In genomic region chr5:14475013-14475412, GRCh38 we compare ENCODE assay signal across 19 cellular contexts.
DNase-seq lines count a peak whose midpoint lies in the region; ATAC-seq and TF ChIP-seq lines count a peak whose summit lies in the region.
"Had no signal": no experiment of that assay in that cellular context is flagged by ENCODE, and none has a peak within 500 bp of the region (broad histone marks: within the 10 kb centered on the region; RNA-seq: fewer than 3 reads in every experiment).

No MANE protein-coding gene starts in this region.

- H3K9me3 ChIP-seq in IMR-90 (ENCODE audit: control insufficient read depth, insufficient read depth, low read length) (no peaks in the 10 kb centered on the region), mammary epithelial cell (replicated peaks; ENCODE audit: insufficient read depth, low read length) (no peaks in the 10 kb centered on the region), smooth muscle cell (replicated peaks; ENCODE audit: low read depth) (no peaks in the 10 kb centered on the region), esophagus squamous epithelium (no peaks in the 10 kb centered on the region)
- H3K9me3 ChIP-seq: BE2C, MG63, SJSA1 had no signal

- H2AK9ac ChIP-seq in IMR-90 (replicated peaks; ENCODE audit: low read depth, low read length, poor library complexity), result no peak overlapping the region

- H3F3A ChIP-seq in smooth muscle cell (ENCODE audit: low read depth), result no peaks in the 10 kb centered on the region

- H3K9ac ChIP-seq in IMR-90 (ENCODE audit: low read depth, low read length) (no peak overlapping the region), mammary epithelial cell (ENCODE audit: insufficient read depth, low read length) (no peak overlapping the region), smooth muscle cell (ENCODE audit: low read depth) (no peak overlapping the region)
- H3K9ac ChIP-seq: KMS-11 had no signal

- in situ Hi-C loops in IMR-90 (cut with MboI; ENCODE audit: low sequenced_read_pairs) (no loop called here), mammary epithelial cell (cut with MboI; ENCODE audit: low sequenced_read_pairs in 2 of 2) (no loop called here)

- H3K36me3 ChIP-seq in IMR-90 (ENCODE audit: control insufficient read depth, insufficient read depth, low read length) (peaks cover 68% of the 10 kb centered on the region), mammary epithelial cell (ENCODE audit: insufficient read depth, low read length) (peaks cover 46% of the 10 kb centered on the region), smooth muscle cell (ENCODE audit: low read depth) (peaks cover 27% of the 10 kb centered on the region), esophagus squamous epithelium (peaks cover 4 to 87% (median 12%) of the 10 kb centered on the region in 3 donors)

- no peak overlapping the region for H3K4me3 ChIP-seq in IMR-90 (ENCODE audit: insufficient read depth, low read depth, low read length)
- H3K4me3 ChIP-seq in mammary epithelial cell (replicated peaks in 1 of 3; ENCODE audit: insufficient read depth in 1 of 3, low read depth in 2 of 3, low read length in 3 of 3), result no peak overlapping the region
- no peak overlapping the region for H3K4me3 ChIP-seq in smooth muscle cell
- no peak overlapping the region for H3K4me3 ChIP-seq in esophagus squamous epithelium
- H3K4me3 ChIP-seq: MG63, SJSA1 had no signal

- no peak overlapping the region for H3K56ac ChIP-seq in IMR-90 (ENCODE audit: extremely low read depth, insufficient read depth, low read length)

- peak; percentile 6; the same call in 1 of the 2 replicates for ATAC-seq in IMR-90 (ENCODE audit: low read depth)
- no peak for ATAC-seq in GM18870 (IDR thresholded peaks at IDR 0.05; ENCODE audit: unreplicated experiment)

- intact Hi-C loops in IMR-90 (cut with micrococcal nuclease), result no loop called here
- intact Hi-C loops in mammary epithelial cell (cut with micrococcal nuclease), result loop anchor here (1.0 to 10.0 kb wide), 2 partner anchors 55 to 170 kb away; no protein-coding TSS in a partner anchor
- intact Hi-C loops in esophagus squamous epithelium (cut with DNase I), result no loop called here

- dilution Hi-C loops in IMR-90 (cut with HindIII; ENCODE audit: low sequenced_read_pairs, unreplicated experiment) (no loop called here), mammary epithelial cell (cut with HindIII; ENCODE audit: low sequenced_read_pairs) (no loop called here)

- peaks cover 55 to 79% of the 10 kb centered on the region in 2 experiments for H3K79me1 ChIP-seq in IMR-90 (ENCODE audit: low read depth in 1 of 2, low read length in 2 of 2)

- H3K27me3 ChIP-seq in IMR-90 (ENCODE audit: control insufficient read depth, insufficient read depth, low read length) (no peaks in the 10 kb centered on the region), mammary epithelial cell (ENCODE audit: insufficient read depth, low read length) (no peaks in the 10 kb centered on the region), smooth muscle cell (ENCODE audit: low read depth) (no peaks in the 10 kb centered on the region), esophagus squamous epithelium (no peaks in the 10 kb centered on the region)
- H3K27me3 ChIP-seq: BE2C, MG63, SJSA1 had no signal

- no peak overlapping the region for H3K18ac ChIP-seq in IMR-90 (ENCODE audit: low read depth, low read length)

- no peak overlapping the region for H4K8ac ChIP-seq in IMR-90 (ENCODE audit: low read depth in 2 of 2, low read length in 2 of 2)

- H3K4me2 ChIP-seq in IMR-90 (ENCODE audit: low read depth, low read length) (no peak overlapping the region), mammary epithelial cell (ENCODE audit: insufficient read depth, low read depth, low read length) (no peak overlapping the region), smooth muscle cell (no peak overlapping the region)
- H3K4me2 ChIP-seq: KMS-11 had no signal

- no peak overlapping the region for H4K91ac ChIP-seq in IMR-90 (ENCODE audit: insufficient read depth, low read depth, low read length)

- no peak for TF ChIP-seq POLR2A in IMR-90 (IDR thresholded peaks at IDR 0.05; ENCODE audit: low read depth, low read length)
- no peak for TF ChIP-seq POLR2A in esophagus squamous epithelium (IDR thresholded peaks at IDR 0.05)

- peaks cover 52% of the 10 kb centered on the region; the same call in 1 of the 2 replicates for H4K20me1 ChIP-seq in IMR-90 (ENCODE audit: insufficient read depth, low read length)
- no peaks in the 10 kb centered on the region for H4K20me1 ChIP-seq in mammary epithelial cell (ENCODE audit: insufficient read depth, low read length)
- H4K20me1 ChIP-seq in smooth muscle cell (ENCODE audit: low read depth), result no peaks in the 10 kb centered on the region

- no peak overlapping the region; the same call in 1 of the 2 replicates for H3K4ac ChIP-seq in IMR-90 (ENCODE audit: low read depth, low read length)

- H4K5ac ChIP-seq in IMR-90 (ENCODE audit: low read depth, low read length), result no peak overlapping the region

- H3K79me2 ChIP-seq in mammary epithelial cell (ENCODE audit: insufficient read depth, low read length) (no peaks in the 10 kb centered on the region), smooth muscle cell (ENCODE audit: low read depth) (no peaks in the 10 kb centered on the region)

- BruUV-seq in IMR-90 (replicated peaks; lab: Mats Ljungman, UMichigan), result no TSS peak
- BruUV-seq in mammary epithelial cell (replicated peaks; lab: Mats Ljungman, UMichigan), result no TSS peak

- TF ChIP-seq RAD21 in IMR-90 (IDR thresholded peaks at IDR 0.05; ENCODE audit: low read length), result no peak

- H2BK20ac ChIP-seq in IMR-90 (ENCODE audit: low read depth, low read length), result no peak overlapping the region

- H2BK5ac ChIP-seq in IMR-90 (ENCODE audit: low read depth, low read length, poor library complexity, severe bottlenecking), result no peak overlapping the region

- no peak overlapping the region for H3K14ac ChIP-seq in IMR-90 (replicated peaks; ENCODE audit: low read depth, low read length)

- H2AFZ ChIP-seq in IMR-90 (replicated peaks; ENCODE audit: low read length, poor library complexity), result no peak overlapping the region
- H2AFZ ChIP-seq in mammary epithelial cell (ENCODE audit: low read depth, low read length), result no peak overlapping the region
- no peak overlapping the region for H2AFZ ChIP-seq in smooth muscle cell (ENCODE audit: low read depth)

- POLR2A ChIA-PET in IMR-90 (lab: Charles Lee; ENCODE audit: unreplicated experiment), result no interaction called here

- H2BK15ac ChIP-seq in IMR-90 (ENCODE audit: low read depth, low read length), result no peak overlapping the region

- peaks cover 5% of the 10 kb centered on the region for H3K4me1 ChIP-seq in IMR-90 (ENCODE audit: control insufficient read depth, insufficient read depth, low read length)
- H3K4me1 ChIP-seq in mammary epithelial cell (ENCODE audit: insufficient read depth, low read length), result peaks cover 34% of the 10 kb centered on the region
- H3K4me1 ChIP-seq in smooth muscle cell (ENCODE audit: low read depth), result peaks cover 8% of the 10 kb centered on the region
- H3K4me1 ChIP-seq in esophagus squamous epithelium, result no peaks in the 10 kb centered on the region

- TF ChIP-seq CTCF in IMR-90 (conservative IDR thresholded peaks at IDR 0.05; ENCODE audit: low read depth, low read length) (no peak), mammary epithelial cell (conservative IDR thresholded peaks at IDR 0.05 in 1 of 2, IDR thresholded peaks at IDR 0.05 in 1 of 2; ENCODE audit: extremely low read depth in 1 of 2, insufficient read depth in 1 of 2, low read depth in 1 of 2, low read length in 2 of 2) (no peak), smooth muscle cell (IDR thresholded peaks at IDR 0.05; ENCODE audit: borderline replicate concordance, insufficient read depth, poor library complexity, severe bottlenecking) (no peak), esophagus squamous epithelium (IDR thresholded peaks at IDR 0.05) (no peak)

- H3K27ac ChIP-seq in IMR-90 (ENCODE audit: insufficient read depth, low read length), result no peak overlapping the region
- peak overlapping the region; percentile 71 for H3K27ac ChIP-seq in mammary epithelial cell (ENCODE audit: insufficient read depth, low read depth, low read length)
- H3K27ac ChIP-seq in smooth muscle cell (ENCODE audit: low read depth), result peak overlapping the region; percentile 77
- H3K27ac ChIP-seq in esophagus squamous epithelium, result no peak overlapping the region
- H3K27ac ChIP-seq: KMS-11, SJSA1 had no signal

- peaks cover 20% of the 10 kb centered on the region for H3K9me1 ChIP-seq in IMR-90 (ENCODE audit: insufficient read depth, low read length)

- H2AK5ac ChIP-seq in IMR-90 (ENCODE audit: low read depth, low read length), result no peak overlapping the region

- WGBS in IMR-90 (ENCODE audit: extremely low coverage in 2 of 2, insufficient read length in 1 of 2), 2 experiments, result 100% methylated on average over 3 of the region's 4 CpGs; no CpG with 5 or more reads in 1 of the 2 experiments
- WGBS in mammary epithelial cell (ENCODE audit: low coverage, missing lambda C conversion rate), result 23% methylated on average over 4 of the region's 4 CpGs
- 73% methylated on average over 4 of the region's 4 CpGs for WGBS in smooth muscle cell (ENCODE audit: low lambda C conversion rate)
- WGBS in esophagus squamous epithelium, 2 donors, result 79 to 95% methylated on average over 3 to 4 of the region's 4 CpGs

- peak overlapping the region; percentile 10; the same call in 1 of the 2 replicates for H3K23ac ChIP-seq in IMR-90 (ENCODE audit: low read depth, low read length)

- CTCF ChIA-PET in IMR-90 (lab: Yijun Ruan, JAX), result no interaction called here
- CTCF ChIA-PET in mammary epithelial cell (lab: Charles Lee; ENCODE audit: low non-redundant PET), result interaction anchor here (0.6 to 0.7 kb wide), 2 partner anchors 30 to 75 kb away, joined by 3 read pairs; no protein-coding TSS in a partner anchor

- no peak for DNase-seq in IMR-90
- peak; percentile 90 for DNase-seq in mammary epithelial cell
- peak; percentile 65 for DNase-seq in kidney tubule cell (ENCODE audit: low spot score)
- no peak for DNase-seq in smooth muscle cell (lab: John Stamatoyannopoulos, UW; ENCODE audit: unreplicated experiment)
- DNase-seq in dermis blood vessel endothelial cell, result no peak
- no peak for DNase-seq in OCI-M2 (lab: John Stamatoyannopoulos, UW; ENCODE audit: unreplicated experiment)
- DNase-seq in esophagus squamous epithelium (lab: John Stamatoyannopoulos, UW), result no peak
- DNase-seq: BE2C; CD4-positive, alpha-beta memory T cell; DND-41; GDM1; MG63; NCI-H1105 treated with DMSO at 0.1 percent for 48 hours; NCI-H187; NCI-H748 treated with DMSO at 0.1 percent for 48 hours; RPMI8226 had no signal

- no peak overlapping the region for H2BK120ac ChIP-seq in IMR-90 (ENCODE audit: low read depth, low read length)

TF ChIP-seq in IMR-90, 13 proteins besides CTCF, POLR2A, EP300 and RAD21:
- no peak for TF ChIP-seq MAZ (IDR thresholded peaks at IDR 0.05; ENCODE audit: borderline replicate concordance, low read depth, low read length)
- no peak for TF ChIP-seq RCOR1 (IDR thresholded peaks at IDR 0.05; ENCODE audit: insufficient replicate concordance, low read length)
- TF ChIP-seq MXI1 (IDR thresholded peaks at IDR 0.05; ENCODE audit: borderline replicate concordance, low read depth, low read length), result no peak
- no peak for TF ChIP-seq BHLHE40 (IDR thresholded peaks at IDR 0.05; ENCODE audit: low read depth, low read length)
- TF ChIP-seq CEBPB (IDR thresholded peaks at IDR 0.05; ENCODE audit: low read depth, low read length), result 0 out of 2 replicates have a peak, but pooled peaks have one; percentile 34

Comparison
In these comparisons a context has a peak if more than half of its experiments do, and no peak if none do; other contexts are left out.
1. DNase-seq: peak in mammary epithelial cell (single experiment) and kidney tubule cell (single experiment); none in IMR-90 (single experiment), smooth muscle cell (single experiment), dermis blood vessel endothelial cell (single experiment), OCI-M2 (single experiment) and esophagus squamous epithelium (single experiment).
2. H3K27ac ChIP-seq: peak in mammary epithelial cell (single experiment) and smooth muscle cell (single experiment); none in IMR-90 (single experiment) and esophagus squamous epithelium (0 of 4).